In genomic region chr17:69578385-69578936, GRCh38 we compare ENCODE assay signal across 19 cellular contexts.
A peak's percentile ranks its signal among the peaks of the same experiment; 100 is the strongest.
DNase-seq lines count a peak whose midpoint lies in the region; ATAC-seq and TF ChIP-seq lines count a peak whose summit lies in the region.
"Had no signal": no experiment of that assay in that cellular context is flagged by ENCODE, and none has a peak within 500 bp of the region (broad histone marks: within the 10 kb centered on the region; RNA-seq: fewer than 3 reads in every experiment).

No MANE protein-coding gene starts in this region.

- peaks cover 83% of the 10 kb centered on the region for H3F3A ChIP-seq in SU-DHL-6 (ENCODE audit: insufficient read depth)

- TF ChIP-seq CTCF in SU-DHL-6 (IDR thresholded peaks at IDR 0.05; ENCODE audit: insufficient read depth, low read length, poor library complexity, severe bottlenecking) (no peak), upper lobe of right lung (IDR thresholded peaks at IDR 0.05) (no peak)

- peak overlapping the region; percentile 69 for H3K9ac ChIP-seq in SU-DHL-6 (ENCODE audit: low read length)

- H3K27me3 ChIP-seq in SU-DHL-6 (ENCODE audit: low read length): no peaks in the 10 kb centered on the region
- H3K27me3 ChIP-seq in upper lobe of right lung: no peaks in the 10 kb centered on the region
- H3K27me3 ChIP-seq: SJCRH30 had no signal

- H3K4me1 ChIP-seq in upper lobe of right lung: peaks cover 23% of the 10 kb centered on the region
- H3K4me1 ChIP-seq: Caco-2 had no signal

- H3K79me2 ChIP-seq in SU-DHL-6 (ENCODE audit: insufficient read depth, low read length): peaks cover 35% of the 10 kb centered on the region

- DNase-seq in DMS79 treated with DMSO at 0.1 percent for 48 hours (lab: John Stamatoyannopoulos, UW) (peak; percentile 44), DMS79 (lab: John Stamatoyannopoulos, UW) (no peak), NCI-H2029 treated with DMSO at 0.1 percent for 48 hours (lab: John Stamatoyannopoulos, UW) (peak; percentile 17), upper lobe of right lung (no peak), OCI-M2 (lab: John Stamatoyannopoulos, UW; ENCODE audit: unreplicated experiment) (no peak), mucosa of gallbladder (ENCODE audit: low spot score) (no peak), DMS153 (lab: John Stamatoyannopoulos, UW) (no peak)
- DNase-seq: 8988T; Caco-2; CD4-positive, alpha-beta T cell; H7; NCI-H146; NCI-H2107; NCI-H345; NCI-H69; SJCRH30; T-helper 17 cell had no signal

- no peaks in the 10 kb centered on the region for H4K20me1 ChIP-seq in SU-DHL-6 (ENCODE audit: low read depth, low read length)

- H3K27ac ChIP-seq in SU-DHL-6 (ENCODE audit: low read depth, low read length): peak overlapping the region; percentile 97
- H3K27ac ChIP-seq in upper lobe of right lung: no peak overlapping the region
- H3K27ac ChIP-seq: HL-60, SJCRH30 had no signal

- H3K4me3 ChIP-seq in SU-DHL-6 (ENCODE audit: insufficient read depth, low read length, poor library complexity, severe bottlenecking) (peak overlapping the region; percentile 54), upper lobe of right lung (no peak overlapping the region)
- H3K4me3 ChIP-seq: SJCRH30 had no signal

- no peaks in the 10 kb centered on the region for H3K9me3 ChIP-seq in SU-DHL-6 (ENCODE audit: insufficient read depth, low read length)
- no peaks in the 10 kb centered on the region for H3K9me3 ChIP-seq in upper lobe of right lung
- H3K9me3 ChIP-seq: Caco-2, SJCRH30 had no signal

- intact Hi-C loops in upper lobe of right lung (cut with DNase I): no loop called here

- ATAC-seq in upper lobe of right lung: peak; percentile 35
- ATAC-seq: T-helper 17 cell had no signal

- H3K36me3 ChIP-seq in SU-DHL-6 (ENCODE audit: low read length) (no peaks in the 10 kb centered on the region), upper lobe of right lung (no peaks in the 10 kb centered on the region)
- H3K36me3 ChIP-seq: SJCRH30 had no signal

- H2AFZ ChIP-seq in SU-DHL-6 (ENCODE audit: low read depth, low read length, severe bottlenecking): no peak overlapping the region

- no peaks in the 10 kb centered on the region for H3K9me2 ChIP-seq in SU-DHL-6 (replicated peaks; ENCODE audit: insufficient read depth, low read length)

- peak overlapping the region; percentile 94 for H3K4me2 ChIP-seq in SU-DHL-6 (ENCODE audit: low read depth, low read length, poor library complexity, severe bottlenecking)

Comparison
In these comparisons a context has a peak if more than half of its experiments do, and no peak if none do; other contexts are left out.
1. DNase-seq: peak in DMS79 treated with DMSO at 0.1 percent for 48 hours (single experiment) and NCI-H2029 treated with DMSO at 0.1 percent for 48 hours (single experiment); none in DMS79 (single experiment), upper lobe of right lung (single experiment), OCI-M2 (single experiment), mucosa of gallbladder (single experiment) and DMS153 (single experiment).